Comparison of ENCODE assay signal across 1 cellular context in the genomic region with DNA sequence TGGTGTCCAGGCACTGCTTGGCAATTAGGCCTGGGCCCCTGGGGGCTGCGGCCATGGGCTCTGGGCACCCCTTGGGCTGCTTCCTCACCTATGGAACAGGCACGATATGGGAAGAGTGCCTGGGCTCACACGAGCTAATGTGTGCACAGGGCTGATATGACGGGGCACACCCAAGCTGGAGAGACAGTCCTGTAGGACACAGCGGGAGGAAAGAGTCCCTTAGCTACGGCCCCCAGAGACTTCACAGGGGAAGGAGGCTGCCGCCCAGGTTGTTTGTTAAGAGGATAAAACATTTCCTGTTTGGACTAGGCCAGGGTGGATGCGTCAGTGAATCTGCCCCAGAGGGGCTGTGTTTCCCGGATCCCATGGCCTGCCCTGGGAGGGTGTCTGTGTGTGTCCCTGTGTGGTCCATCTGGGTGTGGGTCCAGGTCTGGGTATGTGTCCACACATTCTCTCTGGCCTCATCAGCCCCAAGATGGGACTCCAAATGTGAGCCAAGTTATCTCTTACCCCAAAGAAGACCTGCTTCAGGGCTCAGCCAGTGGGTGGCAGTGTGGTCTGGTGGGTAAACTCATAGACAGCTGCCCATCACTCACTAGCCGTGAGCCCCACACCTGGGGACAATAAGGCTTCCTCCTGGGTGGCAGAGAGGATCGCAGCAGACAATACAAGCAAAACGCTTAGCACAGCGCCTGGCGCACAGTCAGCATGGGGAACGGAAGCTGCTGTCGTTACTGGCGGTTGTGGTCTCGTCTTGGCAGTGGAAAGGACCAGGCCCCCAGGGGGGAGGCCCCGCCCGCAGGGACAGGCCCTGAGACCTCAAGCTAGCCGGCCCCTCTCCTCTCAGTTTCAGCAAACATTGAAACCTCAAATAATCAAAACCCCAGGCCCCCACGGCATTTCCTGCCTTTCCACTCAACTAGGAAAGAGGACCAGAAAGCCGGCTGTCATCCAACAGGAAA.
TF ChIP-seq lines count a peak whose summit lies in the region.

No MANE protein-coding gene starts in this region.

TF ChIP-seq in K562, 482 proteins besides CTCF, POLR2A, EP300 and RAD21 (continued from another document):
- TF ChIP-seq, protein P1, sequence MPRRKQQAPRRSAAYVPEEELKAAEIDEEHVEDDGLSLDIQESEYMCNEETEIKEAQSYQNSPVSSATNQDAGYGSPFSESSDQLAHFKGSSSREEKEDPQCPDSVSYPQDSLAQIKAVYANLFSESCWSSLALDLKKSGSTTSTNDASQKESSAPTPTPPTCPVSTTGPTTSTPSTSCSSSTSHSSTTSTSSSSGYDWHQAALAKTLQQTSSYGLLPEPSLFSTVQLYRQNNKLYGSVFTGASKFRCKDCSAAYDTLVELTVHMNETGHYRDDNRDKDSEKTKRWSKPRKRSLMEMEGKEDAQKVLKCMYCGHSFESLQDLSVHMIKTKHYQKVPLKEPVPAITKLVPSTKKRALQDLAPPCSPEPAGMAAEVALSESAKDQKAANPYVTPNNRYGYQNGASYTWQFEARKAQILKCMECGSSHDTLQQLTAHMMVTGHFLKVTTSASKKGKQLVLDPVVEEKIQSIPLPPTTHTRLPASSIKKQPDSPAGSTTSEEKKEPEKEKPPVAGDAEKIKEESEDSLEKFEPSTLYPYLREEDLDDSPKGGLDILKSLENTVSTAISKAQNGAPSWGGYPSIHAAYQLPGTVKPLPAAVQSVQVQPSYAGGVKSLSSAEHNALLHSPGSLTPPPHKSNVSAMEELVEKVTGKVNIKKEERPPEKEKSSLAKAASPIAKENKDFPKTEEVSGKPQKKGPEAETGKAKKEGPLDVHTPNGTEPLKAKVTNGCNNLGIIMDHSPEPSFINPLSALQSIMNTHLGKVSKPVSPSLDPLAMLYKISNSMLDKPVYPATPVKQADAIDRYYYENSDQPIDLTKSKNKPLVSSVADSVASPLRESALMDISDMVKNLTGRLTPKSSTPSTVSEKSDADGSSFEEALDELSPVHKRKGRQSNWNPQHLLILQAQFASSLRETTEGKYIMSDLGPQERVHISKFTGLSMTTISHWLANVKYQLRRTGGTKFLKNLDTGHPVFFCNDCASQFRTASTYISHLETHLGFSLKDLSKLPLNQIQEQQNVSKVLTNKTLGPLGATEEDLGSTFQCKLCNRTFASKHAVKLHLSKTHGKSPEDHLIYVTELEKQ (CRISPR knock-in tag; IDR thresholded peaks at IDR 0.05) = no peak
- TF ChIP-seq ZNF134 (CRISPR knock-in tag; conservative IDR thresholded peaks at IDR 0.05) (peak; percentile 40; the same call in 1 of the 2 replicates), TRIM24 (IDR thresholded peaks at IDR 0.05) (no peak), HNRNPLL (IDR thresholded peaks at IDR 0.05; ENCODE audit: low read depth, low read length, poor library complexity, severe bottlenecking) (peak; percentile 28), POLR2G (IDR thresholded peaks at IDR 0.05; ENCODE audit: low read depth, low read length) (0 out of 2 replicates have a peak, but pooled peaks have one; percentile 31), NCOR1 (IDR thresholded peaks at IDR 0.05) (peak; percentile 20; the same call in 1 of the 2 replicates), MTA3 (IDR thresholded peaks at IDR 0.05; ENCODE audit: borderline replicate concordance) (peak; percentile 13; the same call in 1 of the 2 replicates), ZNF197 (CRISPR knock-in tag; IDR thresholded peaks at IDR 0.05; ENCODE audit: low read depth) (0 out of 2 replicates have a peak, but pooled peaks have one; percentile 33), EWSR1 (IDR thresholded peaks at IDR 0.05; ENCODE audit: borderline replicate concordance, low read depth, partially characterized antibody) (no peak), GABPB1 (CRISPR knock-in tag; IDR thresholded peaks at IDR 0.05) (peak; percentile 52), ZNF175 (CRISPR knock-in tag; IDR thresholded peaks at IDR 0.05; ENCODE audit: low read depth) (peak; percentile 40)
- TF ChIP-seq, protein P2, sequence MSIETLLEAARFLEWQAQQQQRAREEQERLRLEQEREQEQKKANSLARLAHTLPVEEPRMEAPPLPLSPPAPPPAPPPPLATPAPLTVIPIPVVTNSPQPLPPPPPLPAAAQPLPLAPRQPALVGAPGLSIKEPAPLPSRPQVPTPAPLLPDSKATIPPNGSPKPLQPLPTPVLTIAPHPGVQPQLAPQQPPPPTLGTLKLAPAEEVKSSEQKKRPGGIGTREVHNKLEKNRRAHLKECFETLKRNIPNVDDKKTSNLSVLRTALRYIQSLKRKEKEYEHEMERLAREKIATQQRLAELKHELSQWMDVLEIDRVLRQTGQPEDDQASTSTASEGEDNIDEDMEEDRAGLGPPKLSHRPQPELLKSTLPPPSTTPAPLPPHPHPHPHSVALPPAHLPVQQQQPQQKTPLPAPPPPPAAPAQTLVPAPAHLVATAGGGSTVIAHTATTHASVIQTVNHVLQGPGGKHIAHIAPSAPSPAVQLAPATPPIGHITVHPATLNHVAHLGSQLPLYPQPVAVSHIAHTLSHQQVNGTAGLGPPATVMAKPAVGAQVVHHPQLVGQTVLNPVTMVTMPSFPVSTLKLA (conservative IDR thresholded peaks at IDR 0.05) = 0 out of 4 replicates have a peak, but pooled peaks of 1 of the 2 experiments have one; percentile 19
- TF ChIP-seq, protein P3, sequence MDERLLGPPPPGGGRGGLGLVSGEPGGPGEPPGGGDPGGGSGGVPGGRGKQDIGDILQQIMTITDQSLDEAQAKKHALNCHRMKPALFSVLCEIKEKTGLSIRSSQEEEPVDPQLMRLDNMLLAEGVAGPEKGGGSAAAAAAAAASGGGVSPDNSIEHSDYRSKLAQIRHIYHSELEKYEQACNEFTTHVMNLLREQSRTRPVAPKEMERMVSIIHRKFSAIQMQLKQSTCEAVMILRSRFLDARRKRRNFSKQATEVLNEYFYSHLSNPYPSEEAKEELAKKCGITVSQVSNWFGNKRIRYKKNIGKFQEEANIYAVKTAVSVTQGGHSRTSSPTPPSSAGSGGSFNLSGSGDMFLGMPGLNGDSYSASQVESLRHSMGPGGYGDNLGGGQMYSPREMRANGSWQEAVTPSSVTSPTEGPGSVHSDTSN (CRISPR knock-in tag; IDR thresholded peaks at IDR 0.05; ENCODE audit: low read depth) = no peak
- TF ChIP-seq, protein P3 (tag; conservative IDR thresholded peaks at IDR 0.05; ENCODE audit: low read depth) = peak; percentile 73
